8 cellular contexts compared by ENCODE assay signal in genomic region chr19:45446295-45446694, GRCh38. TPM values are rescaled to one million over a fixed set of nuclear protein-coding genes. Genes with fewer than 3 reads are reported as not detected.
A peak's percentile ranks its signal among the peaks of the same experiment; 100 is the strongest.
DNase-seq lines count a peak whose midpoint lies in the region; ATAC-seq and TF ChIP-seq lines count a peak whose summit lies in the region.

No MANE protein-coding gene starts in this region.

- DNase-seq in G401 (ENCODE audit: low spot score) (peak; percentile 30), Panc1 (ENCODE audit: low read depth, low spot score) (no peak), fibroblast of gingiva (ENCODE audit: low read depth) (peak; percentile 49), NCI-H345 (lab: John Stamatoyannopoulos, UW) (no peak), T-helper 9 cell (no peak)
- DNase-seq in effector CD4-positive, alpha-beta T cell = no peak
- no peak for DNase-seq in stimulated activated naive CD4-positive, alpha-beta T cell treated with Interleukin-2 at 50 U/mL for 16 hours (lab: John Stamatoyannopoulos, UW)

- POLR2A ChIA-PET in Panc1 (lab: Charles Lee) = interaction anchor here (0.5 kb wide), 1 partner anchor 547 kb away, joined by 7 read pairs; no protein-coding TSS in a partner anchor

- H3K27ac ChIP-seq in 22Rv1 (no peak overlapping the region), Panc1 (ENCODE audit: low read length) (no peak overlapping the region)

- no peak overlapping the region for H3K4me3 ChIP-seq in Panc1 (ENCODE audit: low read depth in 2 of 2, low read length in 2 of 2)

- no peaks in the 10 kb centered on the region for H3K36me3 ChIP-seq in Panc1 (ENCODE audit: control insufficient read depth, insufficient read depth, low read length)

- H3K9me3 ChIP-seq in Panc1 (ENCODE audit: control insufficient read depth, insufficient read depth, low read depth, low read length) = no peaks in the 10 kb centered on the region

- no peaks in the 10 kb centered on the region for H3K27me3 ChIP-seq in Panc1 (ENCODE audit: control insufficient read depth, insufficient read depth, low read length)

- peak; percentile 75 for TF ChIP-seq CTCF in 22Rv1 (IDR thresholded peaks at IDR 0.05)
- TF ChIP-seq CTCF in Panc1 (IDR thresholded peaks at IDR 0.05) = peak; percentile 71

- intact Hi-C loops in Panc1 (cut with micrococcal nuclease; ENCODE audit: unreplicated experiment) = no loop called here

- no TSS peak for BruUV-seq in Panc1 (replicated peaks; lab: Mats Ljungman, UMichigan)

- no peak for ATAC-seq in Panc1

- CTCF ChIA-PET in Panc1 (lab: Charles Lee) = no interaction called here

- H3K4me1 ChIP-seq in Panc1 (ENCODE audit: control insufficient read depth, insufficient read depth, low read length) = peaks cover 15% of the 10 kb centered on the region; the same call in 1 of the 2 replicates

- in situ Hi-C loops in G401 (cut with HindIII; ENCODE audit: low sequenced_read_pairs) = no loop called here
- in situ Hi-C loops in Panc1 (cut with HindIII; ENCODE audit: low pct_unique_long_range_greater_than_20kb, low sequenced_read_pairs) = no loop called here

RNA-seq across cellular contexts. Expression of gene FOSB, which starts 21.5 kb away (rescaled TPM):
- total RNA-seq in G401 (2014; rRNA removed; shearing (Covaris generic)) = 0.31 and 1.5 TPM in 2 replicates
- 13.4 TPM for total RNA-seq in Panc1 (2021; ENCODE audit: unreplicated experiment)
- 6.1 TPM for polyA plus RNA-seq in Panc1 (2012; ENCODE audit: insufficient read length)

RNA-seq across cellular contexts. Expression of gene ERCC1, which starts 22.6 kb away (rescaled TPM):
- 115 and 130 TPM in 2 replicates for total RNA-seq in G401 (2014; rRNA removed; shearing (Covaris generic))
- 80.3 TPM for total RNA-seq in Panc1 (2021; ENCODE audit: unreplicated experiment)
- 101 TPM for polyA plus RNA-seq in Panc1 (2012; ENCODE audit: insufficient read length)

RNA-seq across cellular contexts. Expression of gene POLR1G, which starts 39.9 kb away (rescaled TPM):
- 28.4 and 32.3 TPM in 2 replicates for total RNA-seq in G401 (2014; rRNA removed; shearing (Covaris generic))
- 27.8 TPM for total RNA-seq in Panc1 (2021; ENCODE audit: unreplicated experiment)
- polyA plus RNA-seq in Panc1 (2012; ENCODE audit: insufficient read length) = 20.6 TPM

RNA-seq across cellular contexts. Expression of gene PPP1R13L, which starts 41.4 kb away (rescaled TPM):
- 3.6 and 21.0 TPM in 2 replicates for total RNA-seq in G401 (2014; rRNA removed; shearing (Covaris generic))
- 39.1 TPM for total RNA-seq in Panc1 (2021; ENCODE audit: unreplicated experiment)
- polyA plus RNA-seq in Panc1 (2012; ENCODE audit: insufficient read length) = 62.4 TPM

RNA-seq across cellular contexts. Expression of gene RTN2, which starts 50.6 kb away (rescaled TPM):
- total RNA-seq in G401 (2014; rRNA removed; shearing (Covaris generic)) = 17.0 and 22.0 TPM in 2 replicates
- 15.6 TPM for total RNA-seq in Panc1 (2021; ENCODE audit: unreplicated experiment)
- 31.9 TPM for polyA plus RNA-seq in Panc1 (2012; ENCODE audit: insufficient read length)

Comparison
In these comparisons a context has a peak if more than half of its experiments do, and no peak if none do; other contexts are left out.
1. DNase-seq: peak in G401 (single experiment) and fibroblast of gingiva (single experiment); none in Panc1 (single experiment), NCI-H345 (single experiment), T-helper 9 cell (single experiment), effector CD4-positive, alpha-beta T cell (single experiment) and stimulated activated naive CD4-positive, alpha-beta T cell treated with Interleukin-2 at 50 U/mL for 16 hours (single experiment).